8 cellular contexts compared by ENCODE assay signal in the genomic region with DNA sequence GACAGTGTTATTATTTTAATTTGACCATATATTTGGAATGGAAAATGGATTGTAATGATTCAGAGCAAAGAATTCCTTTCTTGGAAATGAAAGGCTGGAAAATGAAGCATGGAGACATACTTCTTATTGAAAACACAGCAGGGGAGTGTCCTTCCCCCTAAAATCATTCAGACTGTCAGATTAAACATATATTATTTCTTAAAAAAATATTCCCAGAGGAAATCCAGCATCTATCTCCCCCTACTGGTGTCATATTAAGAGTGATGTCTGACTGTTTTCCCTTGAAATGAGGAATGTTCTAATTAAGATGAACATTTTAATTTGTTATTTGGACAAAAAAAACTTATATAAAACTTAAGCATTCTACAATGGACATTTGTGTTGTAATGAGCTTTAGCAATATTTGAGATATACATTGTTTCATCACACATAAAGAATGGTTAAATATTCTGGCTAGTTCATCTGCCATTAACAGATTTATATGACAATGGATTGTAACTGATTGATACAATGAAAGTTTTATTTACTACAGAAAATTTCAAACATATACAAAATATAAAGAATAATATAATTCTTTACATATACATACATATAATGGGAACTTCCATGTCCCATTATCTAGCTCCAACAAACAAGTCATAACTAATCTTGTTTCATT.
DNase-seq lines count a peak whose midpoint lies in the region; TF ChIP-seq lines count a peak whose summit lies in the region.

No MANE protein-coding gene starts in this region.

- H3K36me3 Mint-ChIP-seq in Caco-2 (ENCODE audit: insufficient read depth, unreplicated experiment) (peaks cover 6% of the 10 kb centered on the region), nephron progenitor cell (ENCODE audit: low read depth) (peaks cover 34% of the 10 kb centered on the region)

- H3K27me3 ChIP-seq in Caco-2 (replicated peaks; ENCODE audit: control insufficient read depth, insufficient read depth, low read length) (no peaks in the 10 kb centered on the region), colonic mucosa (no peaks in the 10 kb centered on the region)

- H3K4me1 ChIP-seq in Caco-2 (peaks cover 6% of the 10 kb centered on the region; the same call in 1 of the 2 replicates), colonic mucosa (no peaks in the 10 kb centered on the region)

- no peak overlapping the region for H3K9ac ChIP-seq in colonic mucosa (ENCODE audit: low read depth in 2 of 2, low read length in 2 of 2)

- H3K4me3 ChIP-seq in Caco-2 (ENCODE audit: low read depth, low read length) (no peak overlapping the region), colonic mucosa (no peak overlapping the region)

- H3K27me3 Mint-ChIP-seq in Caco-2 (ENCODE audit: insufficient read depth, unreplicated experiment) (no peaks in the 10 kb centered on the region), nephron progenitor cell (ENCODE audit: low read depth, poor library complexity) (peaks cover 2% of the 10 kb centered on the region)

- peaks cover 23% of the 10 kb centered on the region for H3K9me3 Mint-ChIP-seq in Caco-2 (ENCODE audit: unreplicated experiment)
- peaks cover 39% of the 10 kb centered on the region for H3K9me3 Mint-ChIP-seq in nephron progenitor cell

- no peak overlapping the region for H3K27ac ChIP-seq in colonic mucosa

- BruUV-seq in Caco-2 (replicated peaks; lab: Mats Ljungman, UMichigan), result no TSS peak

- H3K4me3 Mint-ChIP-seq in Caco-2 (ENCODE audit: unreplicated experiment) (no peak overlapping the region), nephron progenitor cell (no peak overlapping the region)

- CTCF ChIA-PET in Caco-2 (lab: Charles Lee), result interaction anchor here (0.5 to 2.3 kb wide), 2 partner anchors 312 to 558 kb away, joined by 3 to 6 read pairs; no protein-coding TSS in a partner anchor

- peak; percentile 41 to 54 for TF ChIP-seq CTCF in Caco-2 (IDR thresholded peaks at IDR 0.05; ENCODE audit: insufficient read depth in 1 of 2, low read depth in 1 of 2, low read length in 1 of 2, severe bottlenecking in 1 of 2, unreplicated experiment in 1 of 2)
- peak; percentile 59 for TF ChIP-seq CTCF in LNCAP (IDR thresholded peaks at IDR 0.05)
- peak; percentile 46 for TF ChIP-seq CTCF in colonic mucosa (IDR thresholded peaks at IDR 0.05)
- TF ChIP-seq CTCF in nephron progenitor cell (IDR thresholded peaks at IDR 0.05), result peak; percentile 24

- no peak overlapping the region for H3K27ac Mint-ChIP-seq in Caco-2 (ENCODE audit: unreplicated experiment)
- H3K27ac Mint-ChIP-seq in nephron progenitor cell, result no peak overlapping the region

- POLR2A ChIA-PET in Caco-2 (lab: Charles Lee), result no interaction called here

- DNase-seq in Caco-2 (no peak), colonic mucosa (no peak), nephron progenitor cell (no peak), posterior vena cava (ENCODE audit: low spot score) (no peak), HK-2 (ENCODE audit: unreplicated experiment) (no peak), COLO668 (lab: John Stamatoyannopoulos, UW; ENCODE audit: unreplicated experiment) (no peak), amniotic stem cell (lab: John Stamatoyannopoulos, UW) (no peak)

- intact Hi-C loops in Caco-2 (cut with micrococcal nuclease; ENCODE audit: unreplicated experiment), result loop anchor here (1.0 to 10.0 kb wide), 4 partner anchors 182 to 601 kb away; no protein-coding TSS in a partner anchor
- intact Hi-C loops in colonic mucosa (cut with DNase I), result loop anchor here (5.0 kb wide), 1 partner anchor 534 kb away; no protein-coding TSS in a partner anchor
- intact Hi-C loops in posterior vena cava (cut with DNase I), result loop anchor here in 1 of 2 donors (5.0 kb wide), 1 partner anchor 264 kb away; a partner anchor contains a TSS

- H3K9me3 ChIP-seq in Caco-2, result peaks cover 6% of the 10 kb centered on the region
- H3K9me3 ChIP-seq in colonic mucosa, result no peaks in the 10 kb centered on the region

- H3K36me3 ChIP-seq in Caco-2 (ENCODE audit: control insufficient read depth, insufficient read depth, low read length) (no peaks in the 10 kb centered on the region), colonic mucosa (no peaks in the 10 kb centered on the region)

- peaks cover 20% of the 10 kb centered on the region for H3K4me1 Mint-ChIP-seq in Caco-2 (ENCODE audit: low read depth, unreplicated experiment)
- peaks cover 16% of the 10 kb centered on the region for H3K4me1 Mint-ChIP-seq in nephron progenitor cell
